In genomic region chr14:54488646-54489317, GRCh38 we compare ENCODE assay signal across 1 cellular context.
TF ChIP-seq lines count a peak whose summit lies in the region.

TSS of gene GMFB (minus strand) at chr14:54488980. CDS start at chr14:54488927, 53 bp downstream.

TF ChIP-seq in HepG2, 621 proteins besides CTCF, POLR2A, EP300 and RAD21 (continued from another document and continues in another):
- TF ChIP-seq, protein P1, sequence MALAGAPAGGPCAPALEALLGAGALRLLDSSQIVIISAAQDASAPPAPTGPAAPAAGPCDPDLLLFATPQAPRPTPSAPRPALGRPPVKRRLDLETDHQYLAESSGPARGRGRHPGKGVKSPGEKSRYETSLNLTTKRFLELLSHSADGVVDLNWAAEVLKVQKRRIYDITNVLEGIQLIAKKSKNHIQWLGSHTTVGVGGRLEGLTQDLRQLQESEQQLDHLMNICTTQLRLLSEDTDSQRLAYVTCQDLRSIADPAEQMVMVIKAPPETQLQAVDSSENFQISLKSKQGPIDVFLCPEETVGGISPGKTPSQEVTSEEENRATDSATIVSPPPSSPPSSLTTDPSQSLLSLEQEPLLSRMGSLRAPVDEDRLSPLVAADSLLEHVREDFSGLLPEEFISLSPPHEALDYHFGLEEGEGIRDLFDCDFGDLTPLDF (CRISPR knock-in tag; IDR thresholded peaks at IDR 0.05), result 0 out of 2 replicates have a peak, but pooled peaks have one; percentile 31
- TF ChIP-seq U2AF2 (IDR thresholded peaks at IDR 0.05; ENCODE audit: low read depth, low read length), result 0 out of 2 replicates have a peak, but pooled peaks have one; percentile 24
- no peak for TF ChIP-seq HMG20B (CRISPR knock-in tag; conservative IDR thresholded peaks at IDR 0.05)
- peak; percentile 98 for TF ChIP-seq BHLHE40 (IDR thresholded peaks at IDR 0.05; ENCODE audit: low read length)
- no peak for TF ChIP-seq KDM1A (CRISPR knock-in tag; IDR thresholded peaks at IDR 0.05)
- TF ChIP-seq MYNN (CRISPR knock-in tag; IDR thresholded peaks at IDR 0.05; ENCODE audit: low read depth), result no peak
- TF ChIP-seq ZNF337 (CRISPR knock-in tag; IDR thresholded peaks at IDR 0.05; ENCODE audit: borderline replicate concordance, low read depth), result no peak
- no peak; the same call in 1 of the 2 replicates for TF ChIP-seq ZNF160 (CRISPR knock-in tag; IDR thresholded peaks at IDR 0.05)
- peak; percentile 79; the same call in 1 of the 2 replicates for TF ChIP-seq ZNF709 (CRISPR knock-in tag; IDR thresholded peaks at IDR 0.05)
- no peak for TF ChIP-seq RNF2 (conservative IDR thresholded peaks at IDR 0.05; ENCODE audit: low read depth)
- TF ChIP-seq HNRNPUL1 (IDR thresholded peaks at IDR 0.05; ENCODE audit: low read depth, low read length), result peak; percentile 42; the same call in 1 of the 2 replicates
- TF ChIP-seq HNF4A (CRISPR knock-in tag; IDR thresholded peaks at IDR 0.05), result no peak
- no peak for TF ChIP-seq MAZ (IDR thresholded peaks at IDR 0.05; ENCODE audit: borderline replicate concordance, low read depth, low read length)
- peak; percentile 72 for TF ChIP-seq MAZ (CRISPR knock-in tag; IDR thresholded peaks at IDR 0.05; ENCODE audit: low read depth)
- no peak for TF ChIP-seq RELA (CRISPR knock-in tag; IDR thresholded peaks at IDR 0.05)
- TF ChIP-seq SRSF1 (optimal IDR thresholded peaks at IDR 0.05; ENCODE audit: low read depth, low read length), result no peak
- TF ChIP-seq HOXD1 (CRISPR knock-in tag; IDR thresholded peaks at IDR 0.05), result no peak
- TF ChIP-seq, protein P2, sequence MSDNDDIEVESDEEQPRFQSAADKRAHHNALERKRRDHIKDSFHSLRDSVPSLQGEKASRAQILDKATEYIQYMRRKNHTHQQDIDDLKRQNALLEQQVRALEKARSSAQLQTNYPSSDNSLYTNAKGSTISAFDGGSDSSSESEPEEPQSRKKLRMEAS (IDR thresholded peaks at IDR 0.05), result peak; percentile 85
- peak; percentile 74 for TF ChIP-seq HNRNPL (IDR thresholded peaks at IDR 0.05; ENCODE audit: low read depth, low read length)
- no peak for TF ChIP-seq TCF7 (IDR thresholded peaks at IDR 0.05; ENCODE audit: low read depth)
- 0 out of 2 replicates have a peak, but pooled peaks have one; percentile 28 for TF ChIP-seq MIER3 (CRISPR knock-in tag; IDR thresholded peaks at IDR 0.05; ENCODE audit: borderline replicate concordance)
- TF ChIP-seq BRD4 (CRISPR knock-in tag; IDR thresholded peaks at IDR 0.05), result peak; percentile 60; the same call in 1 of the 2 replicates
- peak; percentile 66; the same call in 1 of the 2 replicates for TF ChIP-seq REPIN1 (CRISPR knock-in tag; IDR thresholded peaks at IDR 0.05; ENCODE audit: borderline replicate concordance, low read depth)
- TF ChIP-seq, protein P3, sequence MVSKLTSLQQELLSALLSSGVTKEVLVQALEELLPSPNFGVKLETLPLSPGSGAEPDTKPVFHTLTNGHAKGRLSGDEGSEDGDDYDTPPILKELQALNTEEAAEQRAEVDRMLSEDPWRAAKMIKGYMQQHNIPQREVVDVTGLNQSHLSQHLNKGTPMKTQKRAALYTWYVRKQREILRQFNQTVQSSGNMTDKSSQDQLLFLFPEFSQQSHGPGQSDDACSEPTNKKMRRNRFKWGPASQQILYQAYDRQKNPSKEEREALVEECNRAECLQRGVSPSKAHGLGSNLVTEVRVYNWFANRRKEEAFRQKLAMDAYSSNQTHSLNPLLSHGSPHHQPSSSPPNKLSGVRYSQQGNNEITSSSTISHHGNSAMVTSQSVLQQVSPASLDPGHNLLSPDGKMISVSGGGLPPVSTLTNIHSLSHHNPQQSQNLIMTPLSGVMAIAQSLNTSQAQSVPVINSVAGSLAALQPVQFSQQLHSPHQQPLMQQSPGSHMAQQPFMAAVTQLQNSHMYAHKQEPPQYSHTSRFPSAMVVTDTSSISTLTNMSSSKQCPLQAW (CRISPR knock-in tag; IDR thresholded peaks at IDR 0.05), result no peak
- TF ChIP-seq, protein P4, sequence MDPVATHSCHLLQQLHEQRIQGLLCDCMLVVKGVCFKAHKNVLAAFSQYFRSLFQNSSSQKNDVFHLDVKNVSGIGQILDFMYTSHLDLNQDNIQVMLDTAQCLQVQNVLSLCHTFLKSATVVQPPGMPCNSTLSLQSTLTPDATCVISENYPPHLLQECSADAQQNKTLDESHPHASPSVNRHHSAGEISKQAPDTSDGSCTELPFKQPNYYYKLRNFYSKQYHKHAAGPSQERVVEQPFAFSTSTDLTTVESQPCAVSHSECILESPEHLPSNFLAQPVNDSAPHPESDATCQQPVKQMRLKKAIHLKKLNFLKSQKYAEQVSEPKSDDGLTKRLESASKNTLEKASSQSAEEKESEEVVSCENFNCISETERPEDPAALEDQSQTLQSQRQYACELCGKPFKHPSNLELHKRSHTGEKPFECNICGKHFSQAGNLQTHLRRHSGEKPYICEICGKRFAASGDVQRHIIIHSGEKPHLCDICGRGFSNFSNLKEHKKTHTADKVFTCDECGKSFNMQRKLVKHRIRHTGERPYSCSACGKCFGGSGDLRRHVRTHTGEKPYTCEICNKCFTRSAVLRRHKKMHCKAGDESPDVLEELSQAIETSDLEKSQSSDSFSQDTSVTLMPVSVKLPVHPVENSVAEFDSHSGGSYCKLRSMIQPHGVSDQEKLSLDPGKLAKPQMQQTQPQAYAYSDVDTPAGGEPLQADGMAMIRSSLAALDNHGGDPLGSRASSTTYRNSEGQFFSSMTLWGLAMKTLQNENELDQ (CRISPR knock-in tag; IDR thresholded peaks at IDR 0.05; ENCODE audit: borderline replicate concordance), result no peak
- no peak for TF ChIP-seq PCBP2 (optimal IDR thresholded peaks at IDR 0.05; ENCODE audit: low read depth, low read length, poor library complexity, severe bottlenecking)
- TF ChIP-seq ZNF33A (CRISPR knock-in tag; IDR thresholded peaks at IDR 0.05; ENCODE audit: borderline replicate concordance), result no peak
- TF ChIP-seq MYPOP (CRISPR knock-in tag; IDR thresholded peaks at IDR 0.05), result 0 out of 2 replicates have a peak, but pooled peaks have one; percentile 23
- no peak for TF ChIP-seq LBX2 (CRISPR knock-in tag; IDR thresholded peaks at IDR 0.05; ENCODE audit: borderline replicate concordance)
- no peak for TF ChIP-seq SP1 (IDR thresholded peaks at IDR 0.05)
- TF ChIP-seq SP1 (CRISPR knock-in tag; IDR thresholded peaks at IDR 0.05), result peak; percentile 42; the same call in 1 of the 2 replicates
- TF ChIP-seq NFRKB (IDR thresholded peaks at IDR 0.05), result no peak
- no peak for TF ChIP-seq SSRP1 (CRISPR knock-in tag; IDR thresholded peaks at IDR 0.05)
- TF ChIP-seq ATRX (CRISPR knock-in tag; IDR thresholded peaks at IDR 0.05; ENCODE audit: borderline replicate concordance), result no peak
- TF ChIP-seq ZNF558 (CRISPR knock-in tag; IDR thresholded peaks at IDR 0.05; ENCODE audit: borderline replicate concordance), result no peak
- 0 out of 2 replicates have a peak, but pooled peaks have one; percentile 36 for TF ChIP-seq ZNF335 (CRISPR knock-in tag; IDR thresholded peaks at IDR 0.05)
- no peak for TF ChIP-seq NPAS2 (CRISPR knock-in tag; IDR thresholded peaks at IDR 0.05; ENCODE audit: borderline replicate concordance)
- TF ChIP-seq, protein P5, sequence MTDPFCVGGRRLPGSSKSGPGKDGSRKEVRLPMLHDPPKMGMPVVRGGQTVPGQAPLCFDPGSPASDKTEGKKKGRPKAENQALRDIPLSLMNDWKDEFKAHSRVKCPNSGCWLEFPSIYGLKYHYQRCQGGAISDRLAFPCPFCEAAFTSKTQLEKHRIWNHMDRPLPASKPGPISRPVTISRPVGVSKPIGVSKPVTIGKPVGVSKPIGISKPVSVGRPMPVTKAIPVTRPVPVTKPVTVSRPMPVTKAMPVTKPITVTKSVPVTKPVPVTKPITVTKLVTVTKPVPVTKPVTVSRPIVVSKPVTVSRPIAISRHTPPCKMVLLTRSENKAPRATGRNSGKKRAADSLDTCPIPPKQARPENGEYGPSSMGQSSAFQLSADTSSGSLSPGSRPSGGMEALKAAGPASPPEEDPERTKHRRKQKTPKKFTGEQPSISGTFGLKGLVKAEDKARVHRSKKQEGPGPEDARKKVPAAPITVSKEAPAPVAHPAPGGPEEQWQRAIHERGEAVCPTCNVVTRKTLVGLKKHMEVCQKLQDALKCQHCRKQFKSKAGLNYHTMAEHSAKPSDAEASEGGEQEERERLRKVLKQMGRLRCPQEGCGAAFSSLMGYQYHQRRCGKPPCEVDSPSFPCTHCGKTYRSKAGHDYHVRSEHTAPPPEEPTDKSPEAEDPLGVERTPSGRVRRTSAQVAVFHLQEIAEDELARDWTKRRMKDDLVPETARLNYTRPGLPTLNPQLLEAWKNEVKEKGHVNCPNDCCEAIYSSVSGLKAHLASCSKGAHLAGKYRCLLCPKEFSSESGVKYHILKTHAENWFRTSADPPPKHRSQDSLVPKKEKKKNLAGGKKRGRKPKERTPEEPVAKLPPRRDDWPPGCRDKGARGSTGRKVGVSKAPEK (CRISPR knock-in tag; IDR thresholded peaks at IDR 0.05; ENCODE audit: borderline replicate concordance), result no peak
- TF ChIP-seq, protein P6, sequence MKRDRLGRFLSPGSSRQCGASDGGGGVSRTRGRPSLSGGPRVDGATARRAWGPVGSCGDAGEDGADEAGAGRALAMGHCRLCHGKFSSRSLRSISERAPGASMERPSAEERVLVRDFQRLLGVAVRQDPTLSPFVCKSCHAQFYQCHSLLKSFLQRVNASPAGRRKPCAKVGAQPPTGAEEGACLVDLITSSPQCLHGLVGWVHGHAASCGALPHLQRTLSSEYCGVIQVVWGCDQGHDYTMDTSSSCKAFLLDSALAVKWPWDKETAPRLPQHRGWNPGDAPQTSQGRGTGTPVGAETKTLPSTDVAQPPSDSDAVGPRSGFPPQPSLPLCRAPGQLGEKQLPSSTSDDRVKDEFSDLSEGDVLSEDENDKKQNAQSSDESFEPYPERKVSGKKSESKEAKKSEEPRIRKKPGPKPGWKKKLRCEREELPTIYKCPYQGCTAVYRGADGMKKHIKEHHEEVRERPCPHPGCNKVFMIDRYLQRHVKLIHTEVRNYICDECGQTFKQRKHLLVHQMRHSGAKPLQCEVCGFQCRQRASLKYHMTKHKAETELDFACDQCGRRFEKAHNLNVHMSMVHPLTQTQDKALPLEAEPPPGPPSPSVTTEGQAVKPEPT (CRISPR knock-in tag; IDR thresholded peaks at IDR 0.05; ENCODE audit: low read depth), result no peak
- TF ChIP-seq KLF12 (CRISPR knock-in tag; IDR thresholded peaks at IDR 0.05; ENCODE audit: borderline replicate concordance), result peak; percentile 75
- no peak for TF ChIP-seq HNRNPH1 (optimal IDR thresholded peaks at IDR 0.05; ENCODE audit: low read depth, low read length)
- TF ChIP-seq ZNF619 (CRISPR knock-in tag; IDR thresholded peaks at IDR 0.05), result no peak
- TF ChIP-seq CEBPG (CRISPR knock-in tag; IDR thresholded peaks at IDR 0.05), result no peak
- TF ChIP-seq FOXC1 (CRISPR knock-in tag; IDR thresholded peaks at IDR 0.05; ENCODE audit: borderline replicate concordance), result peak; percentile 76; the same call in 1 of the 2 replicates
- TF ChIP-seq DNMT1 (CRISPR knock-in tag; IDR thresholded peaks at IDR 0.05), result no peak
- no peak for TF ChIP-seq MTA3 (CRISPR knock-in tag; IDR thresholded peaks at IDR 0.05)
- TF ChIP-seq, protein P7, sequence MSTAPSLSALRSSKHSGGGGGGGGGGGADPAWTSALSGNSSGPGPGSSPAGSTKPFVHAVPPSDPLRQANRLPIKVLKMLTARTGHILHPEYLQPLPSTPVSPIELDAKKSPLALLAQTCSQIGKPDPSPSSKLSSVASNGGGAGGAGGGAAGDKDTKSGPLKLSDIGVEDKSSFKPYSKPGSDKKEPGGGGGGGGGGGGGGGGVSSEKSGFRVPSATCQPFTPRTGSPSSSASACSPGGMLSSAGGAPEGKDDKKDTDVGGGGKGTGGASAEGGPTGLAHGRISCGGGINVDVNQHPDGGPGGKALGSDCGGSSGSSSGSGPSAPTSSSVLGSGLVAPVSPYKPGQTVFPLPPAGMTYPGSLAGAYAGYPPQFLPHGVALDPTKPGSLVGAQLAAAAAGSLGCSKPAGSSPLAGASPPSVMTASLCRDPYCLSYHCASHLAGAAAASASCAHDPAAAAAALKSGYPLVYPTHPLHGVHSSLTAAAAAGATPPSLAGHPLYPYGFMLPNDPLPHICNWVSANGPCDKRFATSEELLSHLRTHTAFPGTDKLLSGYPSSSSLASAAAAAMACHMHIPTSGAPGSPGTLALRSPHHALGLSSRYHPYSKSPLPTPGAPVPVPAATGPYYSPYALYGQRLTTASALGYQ (CRISPR knock-in tag; IDR thresholded peaks at IDR 0.05), result 0 out of 2 replicates have a peak, but pooled peaks have one; percentile 16
